20 cellular contexts compared by ENCODE assay signal in the genomic region with DNA sequence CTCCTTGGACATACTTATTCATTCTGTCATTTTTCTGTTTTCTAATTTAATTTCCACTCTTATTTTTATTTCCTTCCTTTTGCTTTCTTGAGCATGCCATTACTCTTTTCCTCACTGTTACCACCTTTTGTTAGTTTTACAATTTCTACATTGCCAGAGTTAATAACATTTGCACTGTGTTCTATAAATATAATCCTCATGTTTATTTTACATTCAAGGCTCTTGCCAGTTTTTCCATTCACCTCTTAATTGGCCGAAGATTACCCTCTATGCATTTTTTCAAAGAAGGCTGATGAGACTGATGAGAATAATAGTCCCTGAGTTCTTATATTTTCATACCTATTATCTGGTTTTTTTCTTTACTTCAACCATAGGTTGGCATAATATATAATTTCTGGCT. TPM values are rescaled to one million over a fixed set of nuclear protein-coding genes. Genes with fewer than 3 reads are reported as not detected.
DNase-seq lines count a peak whose midpoint lies in the region; ATAC-seq and TF ChIP-seq lines count a peak whose summit lies in the region.
"Had no signal": no experiment of that assay in that cellular context is flagged by ENCODE, and none has a peak within 500 bp of the region (broad histone marks: within the 10 kb centered on the region; RNA-seq: fewer than 3 reads in every experiment).

No MANE protein-coding gene starts in this region.

- H3K4me1 ChIP-seq in HEK293 (ENCODE audit: control insufficient read depth, insufficient read depth, low read length) = no peaks in the 10 kb centered on the region
- peaks cover 77% of the 10 kb centered on the region for H3K4me1 ChIP-seq in adipocyte (ENCODE audit: control insufficient read depth, insufficient read depth, low read length)
- H3K4me1 ChIP-seq in CD8-positive, alpha-beta T cell (ENCODE audit: insufficient read depth, low read length) = no peaks in the 10 kb centered on the region
- H3K4me1 ChIP-seq: SJCRH30 had no signal

- peaks cover 24% of the 10 kb centered on the region for H3K4me1 Mint-ChIP-seq in osteocyte (ENCODE audit: unreplicated experiment)
- H3K4me1 Mint-ChIP-seq in CD8-positive, alpha-beta T cell (ENCODE audit: low read depth) = peaks cover 6% of the 10 kb centered on the region

- H3K9me3 Mint-ChIP-seq in osteocyte (ENCODE audit: unreplicated experiment) = no peaks in the 10 kb centered on the region
- H3K9me3 Mint-ChIP-seq in CD8-positive, alpha-beta T cell = no peaks in the 10 kb centered on the region

- peaks cover under 1% of the 10 kb centered on the region for H3K36me3 Mint-ChIP-seq in osteocyte (ENCODE audit: unreplicated experiment)
- peaks cover 1% of the 10 kb centered on the region for H3K36me3 Mint-ChIP-seq in CD8-positive, alpha-beta T cell

- ATAC-seq in CD8-positive, alpha-beta T cell = no peak
- no peak for ATAC-seq in HG02884 (IDR thresholded peaks at IDR 0.05; ENCODE audit: unreplicated experiment)

- TF ChIP-seq CTCF in 22Rv1 (IDR thresholded peaks at IDR 0.05) = no peak
- no peak for TF ChIP-seq CTCF in HEK293 (tag by site-specific recombination; IDR thresholded peaks at IDR 0.05)
- no peak for TF ChIP-seq CTCF in osteocyte (IDR thresholded peaks at IDR 0.05)
- TF ChIP-seq CTCF in CD8-positive, alpha-beta T cell (IDR thresholded peaks at IDR 0.05) = no peak

- CTCF ChIA-PET in HEK293 (lab: Yijun Ruan, JAX) = interaction anchor here (2.0 kb wide), 1 partner anchor 18 kb away, joined by 6 read pairs; no protein-coding TSS in a partner anchor
- CTCF ChIA-PET in CD8-positive, alpha-beta T cell (lab: Charles Lee) = no interaction called here

- peak overlapping the region; percentile 70 for H3K9ac ChIP-seq in adipocyte (ENCODE audit: low read length)

- H3K4me3 ChIP-seq in HEK293 (ENCODE audit: low read depth, low read length) = no peak overlapping the region
- H3K4me3 ChIP-seq in adipocyte (ENCODE audit: low read length) = no peak overlapping the region
- H3K4me3 ChIP-seq in CD8-positive, alpha-beta T cell (ENCODE audit: low read depth, low read length) = no peak overlapping the region
- H3K4me3 ChIP-seq: MG63, SJCRH30 had no signal

- H3K9me3 ChIP-seq in HEK293 (ENCODE audit: control insufficient read depth, insufficient read depth, low read depth, low read length) (no peaks in the 10 kb centered on the region), adipocyte (ENCODE audit: control insufficient read depth, low read length) (no peaks in the 10 kb centered on the region)
- H3K9me3 ChIP-seq in CD8-positive, alpha-beta T cell (ENCODE audit: low read length) = no peaks in the 10 kb centered on the region
- H3K9me3 ChIP-seq: MG63, SJCRH30 had no signal

- peak overlapping the region; percentile 9; the same call in 1 of the 2 replicates for H3K27ac ChIP-seq in 22Rv1
- no peak overlapping the region for H3K27ac ChIP-seq in HEK293 (ENCODE audit: extremely low read depth, low read depth, low read length)
- no peak overlapping the region for H3K27ac ChIP-seq in CD8-positive, alpha-beta T cell (ENCODE audit: low read depth, low read length)
- H3K27ac ChIP-seq: HL-60, SJCRH30 had no signal

- intact Hi-C loops in CD8-positive, alpha-beta T cell (cut with DNase I, micrococcal nuclease) = no loop called here

- no peaks in the 10 kb centered on the region for H3K27me3 Mint-ChIP-seq in osteocyte (ENCODE audit: unreplicated experiment)
- no peaks in the 10 kb centered on the region for H3K27me3 Mint-ChIP-seq in CD8-positive, alpha-beta T cell (ENCODE audit: low read depth)

- peak overlapping the region; percentile 20 for H3K27ac Mint-ChIP-seq in osteocyte (ENCODE audit: unreplicated experiment)
- H3K27ac Mint-ChIP-seq in CD8-positive, alpha-beta T cell = no peak overlapping the region

- POLR2A ChIA-PET in HEK293 (lab: Yijun Ruan, JAX) = interaction anchor here (1.0 kb wide), 1 partner anchor 10 kb away, joined by 6 read pairs; a partner anchor contains a TSS
- POLR2A ChIA-PET in CD8-positive, alpha-beta T cell (lab: Charles Lee) = no interaction called here

- no peaks in the 10 kb centered on the region for H3K27me3 ChIP-seq in adipocyte (replicated peaks; ENCODE audit: control insufficient read depth, insufficient read depth, low read length)
- H3K27me3 ChIP-seq in CD8-positive, alpha-beta T cell (ENCODE audit: insufficient read depth, low read length) = no peaks in the 10 kb centered on the region
- H3K27me3 ChIP-seq: MG63, SJCRH30 had no signal

- DNase-seq in adipocyte (ENCODE audit: low read depth) (no peak), osteocyte (ENCODE audit: extremely low spot score, unreplicated experiment) (no peak), DMS 273 (lab: John Stamatoyannopoulos, UW; ENCODE audit: unreplicated experiment) (no peak)
- DNase-seq in CD8-positive, alpha-beta T cell = no peak
- DNase-seq: AML-193, DMS153, GDM1, H7, IMR-90, MG63, NCI-H1048, NCI-H1436, NCI-H2081 treated with DMSO at 0.1 percent for 48 hours, NCI-H446 treated with DMSO at 0.1 percent for 48 hours, NCI-H774, SJCRH30 had no signal

- no peak overlapping the region for H3K4me3 Mint-ChIP-seq in osteocyte (ENCODE audit: unreplicated experiment)
- H3K4me3 Mint-ChIP-seq in CD8-positive, alpha-beta T cell = no peak overlapping the region

- H3K36me3 ChIP-seq in HEK293 (ENCODE audit: control insufficient read depth in 2 of 2, insufficient read depth in 1 of 2, low read length in 2 of 2) (no peaks in the 10 kb centered on the region), adipocyte (ENCODE audit: control insufficient read depth, insufficient read depth, low read length, severe bottlenecking) (no peaks in the 10 kb centered on the region)
- H3K36me3 ChIP-seq in CD8-positive, alpha-beta T cell (ENCODE audit: insufficient read depth, low read length) = no peaks in the 10 kb centered on the region
- H3K36me3 ChIP-seq: MG63, SJCRH30 had no signal

TF ChIP-seq in HEK293, 187 proteins besides CTCF, POLR2A, EP300 and RAD21:
- TF ChIP-seq ZNF777 (tag by site-specific recombination; IDR thresholded peaks at IDR 0.05; ENCODE audit: borderline replicate concordance) = no peak
- TF ChIP-seq, protein P1, sequence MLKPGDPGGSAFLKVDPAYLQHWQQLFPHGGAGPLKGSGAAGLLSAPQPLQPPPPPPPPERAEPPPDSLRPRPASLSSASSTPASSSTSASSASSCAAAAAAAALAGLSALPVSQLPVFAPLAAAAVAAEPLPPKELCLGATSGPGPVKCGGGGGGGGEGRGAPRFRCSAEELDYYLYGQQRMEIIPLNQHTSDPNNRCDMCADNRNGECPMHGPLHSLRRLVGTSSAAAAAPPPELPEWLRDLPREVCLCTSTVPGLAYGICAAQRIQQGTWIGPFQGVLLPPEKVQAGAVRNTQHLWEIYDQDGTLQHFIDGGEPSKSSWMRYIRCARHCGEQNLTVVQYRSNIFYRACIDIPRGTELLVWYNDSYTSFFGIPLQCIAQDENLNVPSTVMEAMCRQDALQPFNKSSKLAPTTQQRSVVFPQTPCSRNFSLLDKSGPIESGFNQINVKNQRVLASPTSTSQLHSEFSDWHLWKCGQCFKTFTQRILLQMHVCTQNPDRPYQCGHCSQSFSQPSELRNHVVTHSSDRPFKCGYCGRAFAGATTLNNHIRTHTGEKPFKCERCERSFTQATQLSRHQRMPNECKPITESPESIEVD (tag by site-specific recombination; IDR thresholded peaks at IDR 0.05) = peak; percentile 52
- TF ChIP-seq PRDM1 (tag by site-specific recombination; IDR thresholded peaks at IDR 0.05) = 0 out of 2 replicates have a peak, but pooled peaks have one; percentile 19
- TF ChIP-seq FEZF1 (tag by site-specific recombination; IDR thresholded peaks at IDR 0.05) = peak; percentile 34; the same call in 1 of the 2 replicates
TF ChIP-seq in HEK293: peak in this region for 3.

RNA-seq across cellular contexts. Expression of a gene that starts 10.5 kb away (rescaled TPM):
- 28.0 and 28.9 TPM in 2 replicates for total RNA-seq in osteocyte
- total RNA-seq in CD8-positive, alpha-beta T cell = 10 to 100 TPM in 1 of 2 experiments, 1 to 10 TPM in 1; 9.1 to 11.3 TPM

RNA-seq across cellular contexts. Expression of a gene that starts 10.6 kb away (rescaled TPM):
- total RNA-seq in osteocyte = 23.7 and 24.7 TPM in 2 replicates
- 10 to 100 TPM; 30.1 to 33.4 TPM for total RNA-seq in CD8-positive, alpha-beta T cell
